10 cellular contexts compared by ENCODE assay signal in the genomic region with DNA sequence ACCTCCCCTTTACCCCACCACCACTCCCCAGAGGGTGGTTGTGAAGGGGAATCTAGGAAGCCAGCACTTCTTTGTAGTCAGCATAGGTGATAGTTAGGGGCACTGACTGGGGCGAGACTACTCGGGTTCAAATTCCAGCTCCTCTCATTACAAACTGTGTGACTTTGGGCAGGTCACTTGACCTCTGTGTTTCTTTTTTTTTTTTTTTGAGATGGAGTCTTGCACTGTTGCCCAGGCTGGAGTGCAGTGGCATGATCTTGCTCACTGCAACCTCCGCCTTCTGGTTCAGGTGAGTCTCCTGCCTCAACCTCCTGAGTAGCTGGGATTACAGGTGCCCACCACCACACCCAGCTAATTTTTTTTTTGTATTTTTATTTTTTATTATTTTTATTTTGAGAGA. TPM values are rescaled to one million over a fixed set of nuclear protein-coding genes. Genes with fewer than 3 reads are reported as not detected.
DNase-seq lines count a peak whose midpoint lies in the region; TF ChIP-seq lines count a peak whose summit lies in the region.
"Not testable (repeated sequence)": the region's sequence is repeated elsewhere in the genome, so short reads cannot be mapped to it uniquely, and the experiment has no call there.
"Had no signal": no experiment of that assay in that cellular context is flagged by ENCODE, and none has a peak within 500 bp of the region (broad histone marks: within the 10 kb centered on the region; RNA-seq: fewer than 3 reads in every experiment).

No MANE protein-coding gene starts in this region.

- WGBS in suprapubic skin = 88% methylated on average over 3 of the region's 3 CpGs

- not testable (repeated sequence) for H3K9me3 ChIP-seq in AG04450 (ENCODE audit: control insufficient read depth, insufficient read depth, low read length); SJSA1 (replicated peaks); left ventricle myocardium inferior (replicated peaks); neural progenitor cell (ENCODE audit: low read depth); suprapubic skin

- not testable (repeated sequence) for H2AFZ ChIP-seq in neural progenitor cell (replicated peaks)

- POLR2A ChIA-PET in AG04450 (lab: Yijun Ruan, JAX) = interaction anchor here (0.5 to 2.9 kb wide), 4 partner anchors 29 to 58 kb away, joined by 3 to 22 read pairs (median 4); no protein-coding TSS in a partner anchor

- not testable (repeated sequence) for H3K79me2 ChIP-seq in neural progenitor cell (ENCODE audit: low read depth)

- H3K27ac ChIP-seq in AG04450 (ENCODE audit: low read depth, low read length) (peak overlapping the region; percentile 21), SJSA1 (peak overlapping the region; percentile 18), cingulate gyrus (ENCODE audit: low read depth, low read length) (peak overlapping the region; percentile 19), left ventricle myocardium inferior (replicated peaks) (peak overlapping the region; percentile 98), suprapubic skin (peak overlapping the region; percentile 5)
- H3K27ac ChIP-seq in neural progenitor cell = not testable (repeated sequence)

- TF ChIP-seq CTCF in AG04450 (IDR thresholded peaks at IDR 0.05; ENCODE audit: low read depth, low read length); left ventricle myocardium inferior (IDR thresholded peaks at IDR 0.05; ENCODE audit: borderline replicate concordance); neural progenitor cell (IDR thresholded peaks at IDR 0.05); suprapubic skin (IDR thresholded peaks at IDR 0.05): not testable (repeated sequence)

- CTCF ChIA-PET in AG04450 (lab: Charles Lee) = interaction anchor here (0.9 to 2.0 kb wide), 6 partner anchors 8 to 432 kb away, joined by 3 to 10 read pairs (median 3); a partner anchor contains a TSS

- not testable (repeated sequence) for H3K27me3 Mint-ChIP-seq in neural progenitor cell (ENCODE audit: insufficient read depth, low read depth)

- H3K4me3 Mint-ChIP-seq in neural progenitor cell = peak overlapping the region; percentile 33

- H4K20me1 ChIP-seq in neural progenitor cell (ENCODE audit: low read depth) = peaks cover 33% of the 10 kb centered on the region

- H3K9me3 Mint-ChIP-seq in neural progenitor cell = not testable (repeated sequence)

- H3K36me3 ChIP-seq in SJSA1 = peaks cover 17% of the 10 kb centered on the region
- not testable (repeated sequence) for H3K36me3 ChIP-seq in left ventricle myocardium inferior, neural progenitor cell, suprapubic skin

- not testable (repeated sequence) for DNase-seq in AG04450 (ENCODE audit: low read depth, low spot score); SJSA1 (ENCODE audit: low read depth in 1 of 2, low spot score in 2 of 2); left ventricle myocardium inferior; neural progenitor cell (ENCODE audit: low spot score); suprapubic skin (ENCODE audit: low spot score in 2 of 2)

- peaks cover 46% of the 10 kb centered on the region for H3K4me1 ChIP-seq in SJSA1 (replicated peaks)
- H3K4me1 ChIP-seq in left ventricle myocardium inferior = peaks cover 60% of the 10 kb centered on the region
- H3K4me1 ChIP-seq in neural progenitor cell = peaks cover 17% of the 10 kb centered on the region
- peaks cover 35% of the 10 kb centered on the region for H3K4me1 ChIP-seq in suprapubic skin

- peaks cover 20% of the 10 kb centered on the region for H3K4me1 Mint-ChIP-seq in neural progenitor cell

- not testable (repeated sequence) for H3K9ac ChIP-seq in neural progenitor cell

- not testable (repeated sequence) for H3K36me3 Mint-ChIP-seq in neural progenitor cell

- TF ChIP-seq POLR2A in suprapubic skin (IDR thresholded peaks at IDR 0.05) = not testable (repeated sequence)

- intact Hi-C loops in left ventricle myocardium inferior (cut with micrococcal nuclease) = not testable (repeated sequence)

- H3K27ac Mint-ChIP-seq in neural progenitor cell = not testable (repeated sequence)

- peaks cover 36% of the 10 kb centered on the region for H3F3A ChIP-seq in neural progenitor cell (ENCODE audit: low read depth)

- H3K27me3 ChIP-seq in AG04450 (ENCODE audit: control insufficient read depth, insufficient read depth, low read length); SJSA1 (replicated peaks); left ventricle myocardium inferior (ENCODE audit: low read depth); neural progenitor cell; suprapubic skin: not testable (repeated sequence)

- H3K4me2 ChIP-seq in neural progenitor cell = not testable (repeated sequence)

- TF ChIP-seq EP300 in suprapubic skin (IDR thresholded peaks at IDR 0.05) = not testable (repeated sequence)

- H3K4me3 ChIP-seq in AG04450 (ENCODE audit: low read depth, low read length); SJSA1; neural progenitor cell; suprapubic skin: not testable (repeated sequence)
- H3K4me3 ChIP-seq in left ventricle myocardium inferior = peak overlapping the region; percentile 17

RNA-seq across cellular contexts. Expression of a gene that starts 1.8 kb away (rescaled TPM):
- polyA plus RNA-seq in AG04450 (2011; rRNA removed) = 2.4 and 5.0 TPM in 2 replicates
- 1.0 and 1.3 TPM in 2 replicates for polyA minus RNA-seq in AG04450 (2011; rRNA and poly(A)+ RNA removed)
- 2.4 and 2.5 TPM in 2 replicates for total RNA-seq in SJSA1 (2014; rRNA removed; shearing (Covaris generic))
- total RNA-seq in left ventricle myocardium inferior = 12.2 TPM
- 3.7 TPM in 1 of 2 replicates, not detected in the other for total RNA-seq in neural progenitor cell (ENCODE audit: low replicate concordance)
- total RNA-seq in suprapubic skin = 10 to 100 TPM in 2 of 4 donors, 1 to 10 TPM in 2; 6.6 to 13.5 (median 10.6) TPM

RNA-seq across cellular contexts. Expression of a gene that starts 20.2 kb away (rescaled TPM):
- polyA plus RNA-seq in AG04450 (2011; rRNA removed) = 5.0 and 6.6 TPM in 2 replicates
- polyA minus RNA-seq in AG04450 (2011; rRNA and poly(A)+ RNA removed) = 4.7 and 9.3 TPM in 2 replicates
- total RNA-seq in SJSA1 (2014; rRNA removed; shearing (Covaris generic)) = 8.0 and 12.1 TPM in 2 replicates
- 21.6 TPM for total RNA-seq in left ventricle myocardium inferior
- 3.4 and 16.0 TPM in 2 replicates for total RNA-seq in neural progenitor cell (ENCODE audit: low replicate concordance)
- 10 to 100 TPM; 24.6 to 33.2 (median 27.4) TPM for total RNA-seq in suprapubic skin

RNA-seq across cellular contexts. Expression of a gene that starts 33.1 kb away (rescaled TPM):
- polyA plus RNA-seq in AG04450 (2011; rRNA removed) = 0.50 and 0.53 TPM in 2 replicates
- 0.41 and 0.70 TPM in 2 replicates for polyA minus RNA-seq in AG04450 (2011; rRNA and poly(A)+ RNA removed)
- not detected in 2 replicates for total RNA-seq in SJSA1 (2014; rRNA removed; shearing (Covaris generic))
- total RNA-seq in left ventricle myocardium inferior (3.9 TPM), neural progenitor cell (ENCODE audit: low replicate concordance) (0.06 TPM in 1 of 2 replicates, not detected in the other), suprapubic skin (1 to 10 TPM; 1.2 to 2.4 (median 1.5) TPM)
- total RNA-seq: Daoy had no signal

RNA-seq across cellular contexts. Expression of a gene that starts 45.5 kb away (rescaled TPM):
- 3.6 and 4.4 TPM in 2 replicates for polyA plus RNA-seq in AG04450 (2011; rRNA removed)
- polyA minus RNA-seq in AG04450 (2011; rRNA and poly(A)+ RNA removed) = 3.6 and 4.5 TPM in 2 replicates
- 4.5 and 10.1 TPM in 2 replicates for total RNA-seq in SJSA1 (2014; rRNA removed; shearing (Covaris generic))
- total RNA-seq in left ventricle myocardium inferior (3.9 TPM), neural progenitor cell (ENCODE audit: low replicate concordance) (2.8 and 19.1 TPM in 2 replicates), suprapubic skin (10 to 100 TPM in 2 of 4 donors, 1 to 10 TPM in 2; 5.6 to 13.6 (median 9.7) TPM)

RNA-seq across cellular contexts. Expression of a gene that starts 55.5 kb away (rescaled TPM):
- polyA plus RNA-seq in AG04450 (2011; rRNA removed) = not detected in 2 replicates
- not detected in 2 replicates for polyA minus RNA-seq in AG04450 (2011; rRNA and poly(A)+ RNA removed)
- total RNA-seq in SJSA1 (2014; rRNA removed; shearing (Covaris generic)) = not detected in 2 replicates
- 0.38 TPM for total RNA-seq in left ventricle myocardium inferior
- total RNA-seq in neural progenitor cell (ENCODE audit: low replicate concordance) = not detected in 2 replicates
- 1 to 10 TPM in 2 of 4 donors, under 1 TPM in 2; 0.68 to 3.1 (median 1.5) TPM for total RNA-seq in suprapubic skin
- total RNA-seq: activated CD4-positive, alpha-beta T cell treated with anti-CD3 and anti-CD28 coated beads for 36 hours; activated CD8-positive, alpha-beta memory T cell treated with anti-CD3 and anti-CD28 coated beads for 36 hours; activated naive CD4-positive, alpha-beta T cell treated with anti-CD3 and anti-CD28 coated beads for 36 hours had no signal
